7 cellular contexts compared by ENCODE assay signal in the genomic region with DNA sequence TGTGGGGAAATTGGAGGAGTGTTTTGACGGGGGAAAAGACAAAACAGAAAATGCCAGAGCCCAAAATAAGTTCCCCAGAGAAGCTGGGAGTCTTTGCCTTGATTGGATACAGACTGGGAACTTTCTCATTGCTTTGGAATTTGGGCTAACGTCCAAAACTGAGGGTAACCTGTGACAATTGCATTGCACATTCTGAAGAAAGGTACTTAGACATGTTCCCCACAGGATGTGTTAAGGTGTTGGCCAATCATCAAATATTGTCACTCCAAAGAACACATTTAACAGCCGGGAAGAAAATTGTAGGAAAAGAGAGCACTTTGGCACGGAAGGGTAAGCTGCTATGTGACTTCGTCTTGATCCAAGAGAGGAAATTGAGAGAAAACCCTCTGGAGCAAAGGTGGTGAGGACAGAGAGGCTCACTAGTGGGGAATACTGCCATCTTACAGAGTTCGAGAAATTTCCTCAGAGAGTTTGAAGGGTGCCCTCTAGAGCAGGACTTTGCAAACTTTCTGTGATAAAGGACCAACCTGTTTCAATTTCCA.
DNase-seq lines count a peak whose midpoint lies in the region; ATAC-seq and TF ChIP-seq lines count a peak whose summit lies in the region.

No MANE protein-coding gene starts in this region.

- H3K4me3 ChIP-seq in vagina = no peak overlapping the region

- intact Hi-C loops in MCF 10A (cut with micrococcal nuclease) (loop anchor here (1.0 to 10.0 kb wide), 4 partner anchors 222 to 619 kb away; a partner anchor contains a TSS), vagina (cut with DNase I) (no loop called here)

- H3K4me1 ChIP-seq in vagina = peaks cover 26% of the 10 kb centered on the region

- H3K4me3 Mint-ChIP-seq in MCF 10A (ENCODE audit: unreplicated experiment) = peak overlapping the region; percentile 48

- H3K27ac ChIP-seq in vagina = peak overlapping the region; percentile 20

- POLR2A ChIA-PET in MCF 10A (lab: Yijun Ruan, JAX) = interaction anchor here (0.6 to 4.6 kb wide), 15 partner anchors 10 to 766 kb away, joined by 3 to 34 read pairs (median 5); no protein-coding TSS in a partner anchor

- peak; percentile 28 to 29 for DNase-seq in Kasumi-1 (lab: John Stamatoyannopoulos, UW)
- DNase-seq in MCF 10A (ENCODE audit: unreplicated experiment) = peak; percentile 98
- DNase-seq in kidney tubule cell (ENCODE audit: low spot score) = peak; percentile 97
- no peak for DNase-seq in vagina (ENCODE audit: extremely low spot score in 2 of 2)
- no peak for DNase-seq in NOMO-1 treated with DMSO at 0.1 percent for 48 hours (lab: John Stamatoyannopoulos, UW; ENCODE audit: unreplicated experiment)
- DNase-seq in D341Med (ENCODE audit: low spot score) = no peak

- CTCF ChIA-PET in MCF 10A (lab: Yijun Ruan, JAX) = interaction anchor here (0.5 to 2.3 kb wide), 4 partner anchors 11 to 702 kb away, joined by 3 to 8 read pairs (median 3); no protein-coding TSS in a partner anchor

- H3K27me3 Mint-ChIP-seq in MCF 10A (ENCODE audit: insufficient read depth, unreplicated experiment) = no peaks in the 10 kb centered on the region

- H3K9me3 ChIP-seq in vagina = no peaks in the 10 kb centered on the region

- peaks cover 40% of the 10 kb centered on the region for H3K4me1 Mint-ChIP-seq in MCF 10A (ENCODE audit: insufficient read depth, unreplicated experiment)

- H3K27me3 ChIP-seq in vagina = no peaks in the 10 kb centered on the region

- no peaks in the 10 kb centered on the region for H3K9me3 Mint-ChIP-seq in MCF 10A (ENCODE audit: unreplicated experiment)

- ATAC-seq in HG03045 (IDR thresholded peaks at IDR 0.05; ENCODE audit: unreplicated experiment) = no peak

- no peaks in the 10 kb centered on the region for H3K36me3 ChIP-seq in vagina

- no TSS peak for BruUV-seq in MCF 10A (replicated peaks; lab: Mats Ljungman, UMichigan)

- no peaks in the 10 kb centered on the region for H3K36me3 Mint-ChIP-seq in MCF 10A (ENCODE audit: insufficient read depth, unreplicated experiment)

- H3K27ac Mint-ChIP-seq in MCF 10A (ENCODE audit: low read depth, unreplicated experiment) = peak overlapping the region; percentile 89

- TF ChIP-seq POLR2A in vagina (IDR thresholded peaks at IDR 0.05) = no peak

- TF ChIP-seq CTCF in MCF 10A (IDR thresholded peaks at IDR 0.05; ENCODE audit: unreplicated experiment) (peak; percentile 34), vagina (IDR thresholded peaks at IDR 0.05) (no peak)

Comparison
In these comparisons a context has a peak if more than half of its experiments do, and no peak if none do; other contexts are left out.
1. DNase-seq: peak in Kasumi-1 (2 of 2), MCF 10A (single experiment) and kidney tubule cell (single experiment); none in vagina (0 of 2), NOMO-1 treated with DMSO at 0.1 percent for 48 hours (single experiment) and D341Med (single experiment).